ENCODE assay signal across 17 cellular contexts in genomic region chr5:180523629-180524466, GRCh38. TPM values are rescaled to one million over a fixed set of nuclear protein-coding genes. Genes with fewer than 3 reads are reported as not detected.
A peak's percentile ranks its signal among the peaks of the same experiment; 100 is the strongest.
DNase-seq lines count a peak whose midpoint lies in the region; ATAC-seq and TF ChIP-seq lines count a peak whose summit lies in the region.
"Had no signal": no experiment of that assay in that cellular context is flagged by ENCODE, and none has a peak within 500 bp of the region (broad histone marks: within the 10 kb centered on the region; RNA-seq: fewer than 3 reads in every experiment).

No MANE protein-coding gene starts in this region.

- intact Hi-C loops in activated CD4-positive, alpha-beta T cell treated with anti-CD3 and anti-CD28 coated beads, Interleukin-2, amount 10 ng/mL, durations not matched to agents 24 days and 14 days (cut with micrococcal nuclease) = no loop called here
- intact Hi-C loops in OCI-LY7 (cut with micrococcal nuclease; ENCODE audit: unreplicated experiment) = no loop called here

- H3K9me2 ChIP-seq in hepatocyte (replicated peaks; ENCODE audit: insufficient read depth) = no peaks in the 10 kb centered on the region
- no peaks in the 10 kb centered on the region for H3K9me2 ChIP-seq in OCI-LY7 (ENCODE audit: insufficient read depth, low read length)

- H3K36me3 ChIP-seq in hepatocyte (replicated peaks; ENCODE audit: insufficient read depth, low read depth) (no peaks in the 10 kb centered on the region), OCI-LY7 (ENCODE audit: insufficient read depth, low read length) (peaks cover 35% of the 10 kb centered on the region)

- 53% methylated on average over 4 of the region's 4 CpGs for WGBS in hepatocyte (ENCODE audit: low lambda C conversion rate, missing lambda C conversion rate)

- H3K9me3 ChIP-seq in hepatocyte (ENCODE audit: low read depth) (no peaks in the 10 kb centered on the region), OCI-LY7 (ENCODE audit: low read length) (no peaks in the 10 kb centered on the region)
- H3K9me3 ChIP-seq: upper lobe of left lung had no signal

- H3K4me3 ChIP-seq in hepatocyte = no peak overlapping the region
- H3K4me3 ChIP-seq in retinal pigment epithelial cell (ENCODE audit: low read length) = no peak overlapping the region
- H3K4me3 ChIP-seq in OCI-LY7 (ENCODE audit: low read depth, low read length, poor library complexity, severe bottlenecking) = no peak overlapping the region
- H3K4me3 ChIP-seq: BLaER1, upper lobe of left lung had no signal

- CTCF ChIA-PET in activated CD4-positive, alpha-beta T cell treated with anti-CD3 and anti-CD28 coated beads, Interleukin-2, amount 10 ng/mL, durations not matched to agents 7 days and 5 days (lab: Charles Lee) = interaction anchor here (0.6 kb wide), 1 partner anchor 36 kb away, joined by 3 read pairs; no protein-coding TSS in a partner anchor
- CTCF ChIA-PET in OCI-LY7 (lab: Charles Lee; ENCODE audit: unreplicated experiment) = no interaction called here

- peak overlapping the region; percentile 34 for H3K27ac ChIP-seq in hepatocyte
- no peak overlapping the region for H3K27ac ChIP-seq in OCI-LY7 (ENCODE audit: low read depth, low read length, poor library complexity, severe bottlenecking)
- H3K27ac ChIP-seq: BLaER1, upper lobe of left lung had no signal

- ATAC-seq in omental fat pad (ENCODE audit: low FRiP score) (no peak), HG02623 (IDR thresholded peaks at IDR 0.05; ENCODE audit: unreplicated experiment) (no peak)
- ATAC-seq: stimulated activated naive CD8-positive, alpha-beta T cell treated with anti-CD3 and anti-CD28 coated beads, Interleukin-15, Interleukin-2, amounts not matched to agents 100 U/mL and 50 U/mL, for 24 hours had no signal

- H3K4me1 ChIP-seq in hepatocyte (ENCODE audit: insufficient read depth) (peaks cover 24% of the 10 kb centered on the region), OCI-LY7 (ENCODE audit: insufficient read depth, low read length, poor library complexity, severe bottlenecking) (peaks cover 7% of the 10 kb centered on the region)

- no peaks in the 10 kb centered on the region for H3K9me3 Mint-ChIP-seq in activated CD4-positive, alpha-beta T cell treated with anti-CD3 and anti-CD28 coated beads, Interleukin-2, amount 10 ng/mL, durations not matched to agents 24 days and 14 days
- no peaks in the 10 kb centered on the region for H3K9me3 Mint-ChIP-seq in activated CD4-positive, alpha-beta T cell treated with anti-CD3 and anti-CD28 coated beads, Interleukin-2, amount 10 ng/mL, durations not matched to agents 7 days and 5 days
- H3K9me3 Mint-ChIP-seq: activated B cell treated with CpG ODN at 0.5 μM for 24 hours; activated naive CD4-positive, alpha-beta T cell treated with anti-CD3 and anti-CD28 coated beads for 36 hours had no signal

- no TSS peak for BruUV-seq in OCI-LY7 (replicated peaks; lab: Mats Ljungman, UMichigan)

- H3K79me2 ChIP-seq in hepatocyte (peaks cover 100% of the 10 kb centered on the region), OCI-LY7 (ENCODE audit: insufficient read depth, low read depth, low read length) (peaks cover 91% of the 10 kb centered on the region)

- peaks cover 15% of the 10 kb centered on the region for H3K36me3 Mint-ChIP-seq in activated CD4-positive, alpha-beta T cell treated with anti-CD3 and anti-CD28 coated beads, Interleukin-2, amount 10 ng/mL, durations not matched to agents 24 days and 14 days (ENCODE audit: low read depth)
- H3K36me3 Mint-ChIP-seq in activated CD4-positive, alpha-beta T cell treated with anti-CD3 and anti-CD28 coated beads, Interleukin-2, amount 10 ng/mL, durations not matched to agents 7 days and 5 days (ENCODE audit: low read depth) = peaks cover 2% of the 10 kb centered on the region

- no peaks in the 10 kb centered on the region for H3K27me3 ChIP-seq in hepatocyte
- H3K27me3 ChIP-seq: BLaER1, upper lobe of left lung had no signal

- peak overlapping the region; percentile 16 for H3K27ac Mint-ChIP-seq in activated CD4-positive, alpha-beta T cell treated with anti-CD3 and anti-CD28 coated beads, Interleukin-2, amount 10 ng/mL, durations not matched to agents 24 days and 14 days
- H3K27ac Mint-ChIP-seq in activated CD4-positive, alpha-beta T cell treated with anti-CD3 and anti-CD28 coated beads, Interleukin-2, amount 10 ng/mL, durations not matched to agents 7 days and 5 days = no peak overlapping the region
- H3K27ac Mint-ChIP-seq: activated B cell treated with CpG ODN at 0.5 μM for 24 hours; activated naive CD4-positive, alpha-beta T cell treated with anti-CD3 and anti-CD28 coated beads for 36 hours had no signal

- POLR2A ChIA-PET in activated CD4-positive, alpha-beta T cell treated with anti-CD3 and anti-CD28 coated beads, Interleukin-2, amount 10 ng/mL, durations not matched to agents 7 days and 5 days (lab: Charles Lee) = no interaction called here
- POLR2A ChIA-PET in OCI-LY7 (lab: Charles Lee) = interaction anchor here (0.6 kb wide), 1 partner anchor 14 kb away, joined by 3 read pairs; no protein-coding TSS in a partner anchor

- peaks cover 59% of the 10 kb centered on the region for H4K20me1 ChIP-seq in hepatocyte (ENCODE audit: insufficient read depth, poor library complexity, severe bottlenecking)
- peaks cover 36% of the 10 kb centered on the region for H4K20me1 ChIP-seq in OCI-LY7 (ENCODE audit: insufficient read depth, low read length)

- peaks cover 41% of the 10 kb centered on the region for H3K4me1 Mint-ChIP-seq in activated CD4-positive, alpha-beta T cell treated with anti-CD3 and anti-CD28 coated beads, Interleukin-2, amount 10 ng/mL, durations not matched to agents 24 days and 14 days
- H3K4me1 Mint-ChIP-seq in activated CD4-positive, alpha-beta T cell treated with anti-CD3 and anti-CD28 coated beads, Interleukin-2, amount 10 ng/mL, durations not matched to agents 7 days and 5 days = peaks cover 45% of the 10 kb centered on the region

- H3K4me2 ChIP-seq in hepatocyte (peak overlapping the region; percentile 40), OCI-LY7 (ENCODE audit: low read length) (no peak overlapping the region)

- no peak for DNase-seq in activated CD4-positive, alpha-beta T cell treated with anti-CD3 and anti-CD28 coated beads, Interleukin-2, amount 10 ng/mL, durations not matched to agents 24 days and 14 days
- DNase-seq in activated CD4-positive, alpha-beta T cell treated with anti-CD3 and anti-CD28 coated beads, Interleukin-2, amount 10 ng/mL, durations not matched to agents 7 days and 5 days = no peak
- DNase-seq in amniotic epithelial cell (ENCODE audit: low read depth) (peak; percentile 16), hepatocyte (ENCODE audit: low spot score) (peak; percentile 22), retinal pigment epithelial cell (ENCODE audit: low read depth) (peak; percentile 26), omental fat pad (ENCODE audit: low spot score) (no peak), OCI-LY7 (ENCODE audit: low spot score) (no peak)
- DNase-seq: 8988T; activated B cell treated with CpG ODN at 0.5 μM for 24 hours; activated naive CD4-positive, alpha-beta T cell treated with anti-CD3 and anti-CD28 coated beads for 36 hours; cerebellar nuclear complex; NCI-H1930; Right ventricle myocardium superior; stimulated activated naive CD8-positive, alpha-beta T cell treated with anti-CD3 and anti-CD28 coated beads, Interleukin-15, Interleukin-2, amounts not matched to agents 100 U/mL and 50 U/mL, for 24 hours; upper lobe of left lung had no signal

- TF ChIP-seq CTCF in hepatocyte (IDR thresholded peaks at IDR 0.05; ENCODE audit: poor library complexity) (no peak), retinal pigment epithelial cell (conservative IDR thresholded peaks at IDR 0.05; ENCODE audit: low read depth, low read length) (no peak), omental fat pad (IDR thresholded peaks at IDR 0.05) (no peak), OCI-LY7 (conservative IDR thresholded peaks at IDR 0.05; ENCODE audit: low read length) (no peak)

- no peaks in the 10 kb centered on the region for H3K27me3 Mint-ChIP-seq in activated CD4-positive, alpha-beta T cell treated with anti-CD3 and anti-CD28 coated beads, Interleukin-2, amount 10 ng/mL, durations not matched to agents 24 days and 14 days
- no peaks in the 10 kb centered on the region for H3K27me3 Mint-ChIP-seq in activated CD4-positive, alpha-beta T cell treated with anti-CD3 and anti-CD28 coated beads, Interleukin-2, amount 10 ng/mL, durations not matched to agents 7 days and 5 days
- H3K27me3 Mint-ChIP-seq: activated B cell treated with CpG ODN at 0.5 μM for 24 hours had no signal

- no peak overlapping the region for H3K4me3 Mint-ChIP-seq in activated CD4-positive, alpha-beta T cell treated with anti-CD3 and anti-CD28 coated beads, Interleukin-2, amount 10 ng/mL, durations not matched to agents 24 days and 14 days
- H3K4me3 Mint-ChIP-seq in activated CD4-positive, alpha-beta T cell treated with anti-CD3 and anti-CD28 coated beads, Interleukin-2, amount 10 ng/mL, durations not matched to agents 7 days and 5 days = no peak overlapping the region
- H3K4me3 Mint-ChIP-seq: activated B cell treated with CpG ODN at 0.5 μM for 24 hours; activated naive CD4-positive, alpha-beta T cell treated with anti-CD3 and anti-CD28 coated beads for 36 hours had no signal

- no peak overlapping the region for H2AFZ ChIP-seq in hepatocyte
- H2AFZ ChIP-seq in OCI-LY7 (ENCODE audit: low read length) = no peak overlapping the region

RNA-seq across cellular contexts. Expression of gene CNOT6, which starts 29.7 kb away (rescaled TPM):
- 45.3 and 51.6 TPM in 2 replicates for total RNA-seq in activated CD4-positive, alpha-beta T cell treated with anti-CD3 and anti-CD28 coated beads, Interleukin-2, amount 10 ng/mL, durations not matched to agents 24 days and 14 days
- 10 to 100 TPM; 38.3 to 44.8 TPM for total RNA-seq in activated CD4-positive, alpha-beta T cell treated with anti-CD3 and anti-CD28 coated beads, Interleukin-2, amount 10 ng/mL, durations not matched to agents 7 days and 5 days
- total RNA-seq in hepatocyte = 20.3 and 24.1 TPM in 2 replicates
- polyA plus RNA-seq in hepatocyte = 9.9 and 12.0 TPM in 2 replicates
- total RNA-seq in omental fat pad = 10 to 100 TPM; 11.3 to 15.1 (median 13.2) TPM
- 9.4 and 9.8 TPM in 2 replicates for total RNA-seq in OCI-LY7 (2014; rRNA removed; shearing (Covaris generic))
- 30.1 and 34.0 TPM in 2 replicates for total RNA-seq in OCI-LY7 (2022)

Comparison
In these comparisons a context has a peak if more than half of its experiments do, and no peak if none do; other contexts are left out.
1. DNase-seq: peak in amniotic epithelial cell (single experiment), hepatocyte (single experiment) and retinal pigment epithelial cell (single experiment); none in activated CD4-positive, alpha-beta T cell treated with anti-CD3 and anti-CD28 coated beads, Interleukin-2, amount 10 ng/mL, durations not matched to agents 24 days and 14 days (single experiment), activated CD4-positive, alpha-beta T cell treated with anti-CD3 and anti-CD28 coated beads, Interleukin-2, amount 10 ng/mL, durations not matched to agents 7 days and 5 days (single experiment), omental fat pad (single experiment) and OCI-LY7 (single experiment).